Comparison of ENCODE assay signal across 1 cellular context in genomic region chr20:23078994-23079364, GRCh38.
TF ChIP-seq lines count a peak whose summit lies in the region.

No MANE protein-coding gene starts in this region.

TF ChIP-seq in IMR-90, 13 proteins besides CTCF, POLR2A, EP300 and RAD21 (continued from another document):
- TF ChIP-seq ELK1 (IDR thresholded peaks at IDR 0.05; ENCODE audit: borderline replicate concordance, low read depth, low read length): no peak
- TF ChIP-seq CHD1 (IDR thresholded peaks at IDR 0.05; ENCODE audit: low read depth, low read length): no peak
- TF ChIP-seq NFE2L2 (IDR thresholded peaks at IDR 0.05; ENCODE audit: low read depth, low read length): no peak
- TF ChIP-seq CEBPB (IDR thresholded peaks at IDR 0.05; ENCODE audit: low read depth, low read length): no peak
- TF ChIP-seq MAZ (IDR thresholded peaks at IDR 0.05; ENCODE audit: borderline replicate concordance, low read depth, low read length): no peak
- no peak for TF ChIP-seq MXI1 (IDR thresholded peaks at IDR 0.05; ENCODE audit: borderline replicate concordance, low read depth, low read length)
- no peak for TF ChIP-seq RFX5 (IDR thresholded peaks at IDR 0.05; ENCODE audit: low read depth, low read length)
